ENCODE assay signal across 8 cellular contexts in the genomic region with DNA sequence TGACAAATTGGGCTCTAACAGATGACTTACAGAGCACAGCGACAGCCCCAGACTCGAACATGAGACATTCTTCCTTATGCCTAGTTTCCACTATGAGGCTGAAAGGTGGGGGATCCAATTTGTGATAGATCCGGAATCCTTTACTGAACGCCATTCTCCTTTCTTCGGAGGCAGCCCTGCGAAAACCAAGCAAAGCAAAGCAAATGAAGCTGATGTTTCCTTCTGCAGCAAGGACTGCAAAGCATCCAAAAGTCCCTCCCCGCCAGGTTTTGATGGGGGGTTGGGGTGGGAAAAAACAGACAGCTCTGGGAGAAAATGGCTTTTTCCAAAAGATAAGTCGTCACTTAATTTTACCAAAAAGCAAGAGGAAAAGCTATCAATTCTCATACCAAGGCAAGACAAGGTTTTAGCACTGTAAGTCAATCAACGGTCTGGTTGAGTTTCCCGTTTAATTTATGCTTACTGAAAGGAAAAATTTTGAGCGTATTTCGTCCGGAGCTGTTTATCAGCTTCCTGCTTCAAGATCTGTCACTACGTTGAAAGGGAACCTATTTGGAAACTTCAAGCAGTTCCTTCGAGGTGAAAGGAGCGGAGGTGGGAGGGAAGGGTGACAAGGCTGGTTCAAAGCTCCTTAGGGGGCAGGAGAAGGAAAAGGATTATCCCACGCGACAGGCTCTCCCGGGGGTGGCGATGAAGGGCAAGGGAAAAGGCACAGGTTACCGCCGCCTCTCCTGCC. TPM values are rescaled to one million over a fixed set of nuclear protein-coding genes. Genes with fewer than 3 reads are reported as not detected.
DNase-seq lines count a peak whose midpoint lies in the region; ATAC-seq and TF ChIP-seq lines count a peak whose summit lies in the region.

No MANE protein-coding gene starts in this region.

- H3K4me1 ChIP-seq in Loucy (ENCODE audit: insufficient read depth, low read length, poor library complexity, severe bottlenecking) (peaks cover 10% of the 10 kb centered on the region), endodermal cell (ENCODE audit: control insufficient read depth, insufficient read depth, low read length) (no peaks in the 10 kb centered on the region), tibial nerve (peaks cover 4 to 34% (median 5%) of the 10 kb centered on the region in 4 donors)

- H3K4me2 ChIP-seq in Loucy (ENCODE audit: low read depth, low read length, poor library complexity, severe bottlenecking): peak overlapping the region; percentile 81

- ATAC-seq in HG02798 (IDR thresholded peaks at IDR 0.05; ENCODE audit: poor library complexity, unreplicated experiment): no peak

- peak; percentile 22 for DNase-seq in NCI-H2227 (lab: John Stamatoyannopoulos, UW; ENCODE audit: unreplicated experiment)
- DNase-seq in NCI-H2227 treated with DMSO at 0.1 percent for 48 hours (lab: John Stamatoyannopoulos, UW): no peak
- peak; percentile 77 for DNase-seq in WERI-Rb-1
- peak; percentile 63 for DNase-seq in endodermal cell
- DNase-seq in mesothelial cell of epicardium (ENCODE audit: low spot score in 2 of 2, unreplicated experiment in 2 of 2): peak in 1 of 2 experiments; percentile 49
- peak in 1 of 2 donors; percentile 11 for DNase-seq in tibial nerve (ENCODE audit: low spot score in 2 of 2)

- H3K27me3 ChIP-seq in Loucy (ENCODE audit: insufficient read depth, low read length, poor library complexity, severe bottlenecking) (no peaks in the 10 kb centered on the region), WERI-Rb-1 (ENCODE audit: insufficient read depth, low read depth, severe bottlenecking) (no peaks in the 10 kb centered on the region), endodermal cell (ENCODE audit: control insufficient read depth, insufficient read depth, low read length, poor library complexity, severe bottlenecking) (no peaks in the 10 kb centered on the region), tibial nerve (no peaks in the 10 kb centered on the region)

- peaks cover 12% of the 10 kb centered on the region for H3K36me3 Mint-ChIP-seq in endodermal cell (ENCODE audit: low read depth)
- H3K36me3 Mint-ChIP-seq in mesothelial cell of epicardium: peaks cover 3% of the 10 kb centered on the region

- no peaks in the 10 kb centered on the region for H3K9me2 ChIP-seq in Loucy (replicated peaks; ENCODE audit: low read depth, low read length)

- H3K36me3 ChIP-seq in Loucy (ENCODE audit: insufficient read depth, low read length): no peaks in the 10 kb centered on the region
- peaks cover 44% of the 10 kb centered on the region for H3K36me3 ChIP-seq in WERI-Rb-1
- H3K36me3 ChIP-seq in endodermal cell (ENCODE audit: control insufficient read depth, insufficient read depth, low read length): no peaks in the 10 kb centered on the region
- H3K36me3 ChIP-seq in tibial nerve: peaks cover 0 to 14% (median 0%) of the 10 kb centered on the region in 3 donors

- peaks cover 27% of the 10 kb centered on the region for H3K79me2 ChIP-seq in Loucy (ENCODE audit: insufficient read depth, low read length)

- TF ChIP-seq CTCF in Loucy (conservative IDR thresholded peaks at IDR 0.05; ENCODE audit: low read length): no peak
- TF ChIP-seq CTCF in WERI-Rb-1 (IDR thresholded peaks at IDR 0.05; ENCODE audit: low read depth, low read length): no peak
- no peak for TF ChIP-seq CTCF in endodermal cell (conservative IDR thresholded peaks at IDR 0.05)
- no peak for TF ChIP-seq CTCF in mesothelial cell of epicardium (IDR thresholded peaks at IDR 0.05; ENCODE audit: unreplicated experiment)
- no peak for TF ChIP-seq CTCF in tibial nerve (IDR thresholded peaks at IDR 0.05)

- H3K4me1 Mint-ChIP-seq in endodermal cell (peaks cover 17% of the 10 kb centered on the region), mesothelial cell of epicardium (peaks cover 16% of the 10 kb centered on the region)

- H3K27ac ChIP-seq in WERI-Rb-1: peak overlapping the region; percentile 91
- H3K27ac ChIP-seq in endodermal cell (ENCODE audit: low read depth, low read length): no peak overlapping the region
- peak overlapping the region; percentile 41 to 91 (median 86) for H3K27ac ChIP-seq in tibial nerve

- no peak for TF ChIP-seq POLR2A in tibial nerve (IDR thresholded peaks at IDR 0.05)

- H3K4me3 ChIP-seq in Loucy (ENCODE audit: low read length, poor library complexity, severe bottlenecking) (peak overlapping the region; percentile 96), WERI-Rb-1 (ENCODE audit: low read depth, low read length) (peak overlapping the region; percentile 85), endodermal cell (ENCODE audit: low read length) (peak overlapping the region; percentile 100), tibial nerve (peak overlapping the region; percentile 74 to 96 (median 92))

- H3K9me3 ChIP-seq in Loucy (ENCODE audit: insufficient read depth, low read depth, low read length) (no peaks in the 10 kb centered on the region), WERI-Rb-1 (ENCODE audit: severe bottlenecking) (no peaks in the 10 kb centered on the region), endodermal cell (ENCODE audit: control insufficient read depth, low read length) (no peaks in the 10 kb centered on the region), tibial nerve (no peaks in the 10 kb centered on the region)

- peak overlapping the region; percentile 81 for H3K4me3 Mint-ChIP-seq in endodermal cell
- H3K4me3 Mint-ChIP-seq in mesothelial cell of epicardium: peak overlapping the region; percentile 91

- peak overlapping the region; percentile 92 for H2AFZ ChIP-seq in Loucy (ENCODE audit: low read length)

- no peaks in the 10 kb centered on the region for H3F3A ChIP-seq in Loucy (ENCODE audit: low read depth)

- H3K27me3 Mint-ChIP-seq in endodermal cell (ENCODE audit: insufficient read depth): no peaks in the 10 kb centered on the region
- no peaks in the 10 kb centered on the region for H3K27me3 Mint-ChIP-seq in mesothelial cell of epicardium (ENCODE audit: low read depth)

- WGBS in endodermal cell (ENCODE audit: insufficient coverage in 1 of 2, insufficient read length in 1 of 2), 2 experiments: 5% methylated on average over 19 to 22 of the region's 22 CpGs
- 1% methylated on average over 22 of the region's 22 CpGs for WGBS in tibial nerve, 2 donors

- H3K9me3 Mint-ChIP-seq in endodermal cell: no peaks in the 10 kb centered on the region
- no peaks in the 10 kb centered on the region for H3K9me3 Mint-ChIP-seq in mesothelial cell of epicardium

- H4K20me1 ChIP-seq in Loucy (ENCODE audit: insufficient read depth, low read length, poor library complexity, severe bottlenecking): no peaks in the 10 kb centered on the region

- TF ChIP-seq EP300 in tibial nerve (IDR thresholded peaks at IDR 0.05): no peak

- peak overlapping the region; percentile 89 for H3K9ac ChIP-seq in Loucy (ENCODE audit: low read depth, low read length, poor library complexity, severe bottlenecking)
- peak overlapping the region; percentile 68 for H3K9ac ChIP-seq in endodermal cell (ENCODE audit: extremely low read depth, low read length, poor library complexity, severe bottlenecking)

- H3K27ac Mint-ChIP-seq in endodermal cell (peak overlapping the region; percentile 52), mesothelial cell of epicardium (peak overlapping the region; percentile 95)

RNA-seq across cellular contexts. Expression of gene SYNJ1, which starts 0.9 kb away (rescaled TPM):
- 10 to 100 TPM in 1 of 2 donors, 1 to 10 TPM in 1; 6.0 to 12.2 TPM for total RNA-seq in endodermal cell
- 9.3 TPM for polyA plus RNA-seq in endodermal cell (2013, experiment 1 of 2)
- polyA plus RNA-seq in endodermal cell (2013, experiment 2 of 2): 12.0 TPM
- 7.2 to 8.9 TPM (median 8.6 TPM) in 3 replicates for total RNA-seq in mesothelial cell of epicardium
- 10 to 100 TPM in 3 of 4 donors, 1 to 10 TPM in 1; 8.0 to 21.4 (median 13.3) TPM for total RNA-seq in tibial nerve

RNA-seq across cellular contexts. Expression of gene PAXBP1, which starts 44.6 kb away (rescaled TPM):
- total RNA-seq in endodermal cell: 10 to 100 TPM; 78.3 to 93.9 TPM
- polyA plus RNA-seq in endodermal cell (2013, experiment 1 of 2): 81.8 TPM
- polyA plus RNA-seq in endodermal cell (2013, experiment 2 of 2): 76.3 TPM
- total RNA-seq in mesothelial cell of epicardium: 88.0 to 94.2 TPM (median 90.9 TPM) in 3 replicates
- 10 to 100 TPM; 52.4 to 86.1 (median 81.1) TPM for total RNA-seq in tibial nerve
